ENCODE assay signal across 19 cellular contexts in genomic region chr1:69993787-69994186, GRCh38.
"Had no signal": no experiment of that assay in that cellular context is flagged by ENCODE, and none has a peak within 500 bp of the region (broad histone marks: within the 10 kb centered on the region; RNA-seq: fewer than 3 reads in every experiment).

No MANE protein-coding gene starts in this region.

- H3K9me3 ChIP-seq: ascending aorta, breast epithelium, right atrium auricular region, suprapubic skin had no signal

- H3K36me3 ChIP-seq: ascending aorta, breast epithelium, right atrium auricular region, suprapubic skin had no signal

- H3K4me1 ChIP-seq: breast epithelium, right atrium auricular region, suprapubic skin had no signal

- H3K27ac ChIP-seq: ascending aorta, breast epithelium, epithelial cell of prostate, foreskin keratinocyte, right atrium auricular region, suprapubic skin had no signal

- DNase-seq: activated CD4-positive, alpha-beta T cell treated with anti-CD3 and anti-CD28 coated beads, Interleukin-2, amount 50 U/mL, for 4 hours; activated CD4-positive, CD25-positive, alpha-beta regulatory T cell treated with anti-CD3 and anti-CD28 coated beads, Interleukin-2, amount 50 U/mL, for 72 hours; activated naive CD4-positive, alpha-beta T cell treated with anti-CD3 and anti-CD28 coated beads for 36 hours; activated naive CD8-positive, alpha-beta T cell treated with anti-CD3 and anti-CD28 coated beads, Interleukin-2, amount 50 U/mL, for 24 hours; effector memory CD8-positive, alpha-beta T cell; glutamatergic neuron; hypothalamus; left ventricle myocardium superior; mesendoderm; nucleus accumbens; trophoblast cell had no signal

- H3K4me3 ChIP-seq: ascending aorta, breast epithelium, right atrium auricular region, suprapubic skin had no signal

- H3K27me3 ChIP-seq: ascending aorta, breast epithelium, foreskin keratinocyte, right atrium auricular region, suprapubic skin had no signal

- ATAC-seq: activated naive CD8-positive, alpha-beta T cell treated with anti-CD3 and anti-CD28 coated beads, Interleukin-2, amount 50 U/mL, for 24 hours; activated T-helper 17 cell treated with anti-CD3 and anti-CD28 coated beads, Interleukin-2, amount 50 U/mL, for 72 hours; effector memory CD8-positive, alpha-beta T cell; left ventricle myocardium superior; natural killer cell treated with Interleukin-12 subunit alpha and Interleukin-12 subunit beta and Interleukin-15 and Interleukin-18, amount 100 ng/mL, for 72 hours had no signal
